ENCODE assay signal across 12 cellular contexts in genomic region chr19:38551450-38551813, GRCh38.
DNase-seq lines count a peak whose midpoint lies in the region; ATAC-seq and TF ChIP-seq lines count a peak whose summit lies in the region.
"Had no signal": no experiment of that assay in that cellular context is flagged by ENCODE, and none has a peak within 500 bp of the region (broad histone marks: within the 10 kb centered on the region; RNA-seq: fewer than 3 reads in every experiment).

No MANE protein-coding gene starts in this region.

- no peaks in the 10 kb centered on the region for H3K27me3 Mint-ChIP-seq in H9 (ENCODE audit: low read depth)
- H3K27me3 Mint-ChIP-seq in activated CD4-positive, alpha-beta memory T cell treated with anti-CD3 and anti-CD28 coated beads, Interleukin-2, amount 10 ng/mL, durations not matched to agents 7 days and 5 days: peaks cover 3% of the 10 kb centered on the region

- H3K4me3 ChIP-seq in H7 (ENCODE audit: insufficient read depth, low read depth, low read length) (no peak overlapping the region), mesenchymal stem cell (ENCODE audit: insufficient read depth in 1 of 2, low read depth in 1 of 2, low read length in 2 of 2) (no peak overlapping the region), left lung (no peak overlapping the region)

- no peak overlapping the region for H2BK120ac ChIP-seq in H9 (ENCODE audit: low read depth, low read length, poor library complexity, severe bottlenecking)
- no peak overlapping the region for H2BK120ac ChIP-seq in mesenchymal stem cell (ENCODE audit: low read depth, low read length)

- H2AK5ac ChIP-seq in H9 (ENCODE audit: insufficient read length, low read length) (no peak overlapping the region), mesenchymal stem cell (ENCODE audit: low read length, severe bottlenecking) (no peak overlapping the region)

- WGBS in H9 (ENCODE audit: extremely low coverage, insufficient read length, low lambda C conversion rate): no CpG with 5 or more reads among the region's 6 CpGs
- WGBS in mesenchymal stem cell: 81% methylated on average over 6 of the region's 6 CpGs

- peaks cover 13 to 18% (median 13%) of the 10 kb centered on the region in 3 experiments; a peak in 6 of 7 replicates for H3K36me3 Mint-ChIP-seq in H9 (ENCODE audit: insufficient read depth in 1 of 3, low read depth in 3 of 3)
- no peaks in the 10 kb centered on the region for H3K36me3 Mint-ChIP-seq in activated CD4-positive, alpha-beta memory T cell treated with anti-CD3 and anti-CD28 coated beads, Interleukin-2, amount 10 ng/mL, durations not matched to agents 7 days and 5 days (ENCODE audit: low read depth)

- H3K27ac Mint-ChIP-seq in H9: peak overlapping the region in 2 of 3 experiments; percentile 38 to 79; a peak in 4 of 7 replicates
- no peak overlapping the region for H3K27ac Mint-ChIP-seq in activated CD4-positive, alpha-beta memory T cell treated with anti-CD3 and anti-CD28 coated beads, Interleukin-2, amount 10 ng/mL, durations not matched to agents 7 days and 5 days
- H3K27ac Mint-ChIP-seq: endodermal cell had no signal

- H3K27me3 ChIP-seq in H9 (ENCODE audit: insufficient read depth, low read length): no peaks in the 10 kb centered on the region
- no peaks in the 10 kb centered on the region for H3K27me3 ChIP-seq in H7 (ENCODE audit: control insufficient read depth, insufficient read depth, low read length)
- peaks cover 10 to 24% of the 10 kb centered on the region in 2 experiments for H3K27me3 ChIP-seq in mesenchymal stem cell (ENCODE audit: control insufficient read depth in 1 of 2, insufficient read depth in 1 of 2, low read length in 2 of 2)
- no peaks in the 10 kb centered on the region for H3K27me3 ChIP-seq in left lung

- ATAC-seq in GM18511 (IDR thresholded peaks at IDR 0.05; ENCODE audit: unreplicated experiment) (peak; percentile 71), left lung (no peak)

- no peaks in the 10 kb centered on the region for H3K9me3 Mint-ChIP-seq in H9
- no peaks in the 10 kb centered on the region for H3K9me3 Mint-ChIP-seq in activated CD4-positive, alpha-beta memory T cell treated with anti-CD3 and anti-CD28 coated beads, Interleukin-2, amount 10 ng/mL, durations not matched to agents 7 days and 5 days
- H3K9me3 Mint-ChIP-seq: endodermal cell had no signal

- no peak overlapping the region for H3K56ac ChIP-seq in H9 (ENCODE audit: insufficient read length, low read depth, low read length)

- H3K4ac ChIP-seq in H9 (ENCODE audit: low read depth, low read length) (no peak overlapping the region), mesenchymal stem cell (ENCODE audit: low read depth in 1 of 2, low read length in 2 of 2) (no peak overlapping the region)

- H3K14ac ChIP-seq in H9 (ENCODE audit: insufficient read depth, low read length) (no peak overlapping the region), mesenchymal stem cell (ENCODE audit: low read length in 2 of 2) (no peak overlapping the region)

- no peak overlapping the region for H2AFZ ChIP-seq in H9 (ENCODE audit: low read length)
- H2AFZ ChIP-seq in mesenchymal stem cell (ENCODE audit: low read depth, low read length): no peak overlapping the region
- H2AFZ ChIP-seq: parathyroid adenoma had no signal

- H3K27ac ChIP-seq in H9 (ENCODE audit: insufficient read length, low read depth, low read length) (no peak overlapping the region), mesenchymal stem cell (ENCODE audit: low read length, poor library complexity, severe bottlenecking) (no peak overlapping the region), left lung (no peak overlapping the region)
- H3K27ac ChIP-seq: parathyroid adenoma had no signal

- H4K91ac ChIP-seq in H9 (ENCODE audit: insufficient read length, low read depth, low read length): no peak overlapping the region
- H4K91ac ChIP-seq in mesenchymal stem cell (ENCODE audit: low read length): no peak overlapping the region

- H3K4me1 ChIP-seq in H9 (ENCODE audit: insufficient read depth, low read length) (no peaks in the 10 kb centered on the region), mesenchymal stem cell (ENCODE audit: control insufficient read depth, insufficient read depth, low read depth, low read length) (peaks cover 2% of the 10 kb centered on the region), left lung (no peaks in the 10 kb centered on the region)
- H3K4me1 ChIP-seq: parathyroid adenoma had no signal

- H3K9me3 ChIP-seq in H9 (ENCODE audit: control insufficient read depth, low read depth, low read length) (no peaks in the 10 kb centered on the region), mesenchymal stem cell (ENCODE audit: control insufficient read depth, low read length) (no peaks in the 10 kb centered on the region), left lung (no peaks in the 10 kb centered on the region)

- H3K79me2 ChIP-seq in H9 (ENCODE audit: insufficient read depth, low read length): no peaks in the 10 kb centered on the region
- H3K79me2 ChIP-seq: parathyroid adenoma had no signal

- no peaks in the 10 kb centered on the region for H3K23me2 ChIP-seq in H9 (ENCODE audit: insufficient read length, low read depth, low read length, poor library complexity, severe bottlenecking)

- H3K23ac ChIP-seq in H9 (ENCODE audit: insufficient read length, low read depth, low read length) (no peak overlapping the region), mesenchymal stem cell (ENCODE audit: low read length in 2 of 2) (no peak overlapping the region)

- CTCF ChIA-PET in activated CD4-positive, alpha-beta memory T cell treated with anti-CD3 and anti-CD28 coated beads, Interleukin-2, amount 10 ng/mL, durations not matched to agents 7 days and 5 days (lab: Charles Lee): interaction anchor here (0.7 to 1.4 kb wide), 3 partner anchors 36 to 149 kb away, joined by 3 to 4 read pairs (median 4); partner anchors contain the start of gene FAM98C

- no peak overlapping the region for H3K4me2 ChIP-seq in H9 (ENCODE audit: insufficient read depth, insufficient read length, low read length)
- no peak overlapping the region for H3K4me2 ChIP-seq in mesenchymal stem cell (ENCODE audit: low read length, poor library complexity, severe bottlenecking)

- H2BK20ac ChIP-seq in H9 (ENCODE audit: low read depth, low read length, poor library complexity, severe bottlenecking): no peak overlapping the region

- no peaks in the 10 kb centered on the region for H4K20me1 ChIP-seq in H9 (ENCODE audit: control insufficient read depth, insufficient read depth, insufficient read length)

- H3K79me1 ChIP-seq in H9 (ENCODE audit: insufficient read depth, low read depth, low read length, poor library complexity, severe bottlenecking) (no peaks in the 10 kb centered on the region), mesenchymal stem cell (replicated peaks; ENCODE audit: low read length, poor library complexity, severe bottlenecking) (no peaks in the 10 kb centered on the region)

- intact Hi-C loops in left lung (cut with DNase I): no loop called here

- H3K4me3 Mint-ChIP-seq in H9: no peak overlapping the region
- H3K4me3 Mint-ChIP-seq in activated CD4-positive, alpha-beta memory T cell treated with anti-CD3 and anti-CD28 coated beads, Interleukin-2, amount 10 ng/mL, durations not matched to agents 7 days and 5 days: no peak overlapping the region
- H3K4me3 Mint-ChIP-seq: endodermal cell had no signal

- TF ChIP-seq CTCF in H9 (conservative IDR thresholded peaks at IDR 0.05) (no peak), left lung (IDR thresholded peaks at IDR 0.05) (no peak)

- H2BK15ac ChIP-seq in H9 (ENCODE audit: low read depth, low read length) (no peak overlapping the region), mesenchymal stem cell (ENCODE audit: low read depth, poor library complexity, severe bottlenecking) (no peak overlapping the region)

- H2BK12ac ChIP-seq in H9 (ENCODE audit: insufficient read length, low read depth, low read length) (no peak overlapping the region), mesenchymal stem cell (ENCODE audit: low read length in 2 of 2) (no peak overlapping the region)

- no peak overlapping the region for H4K5ac ChIP-seq in H9 (ENCODE audit: insufficient read length, low read depth, low read length)

- no peak for DNase-seq in H9
- peak; percentile 41 for DNase-seq in activated CD4-positive, alpha-beta memory T cell treated with anti-CD3 and anti-CD28 coated beads, Interleukin-2, amount 10 ng/mL, durations not matched to agents 7 days and 5 days
- peak; percentile 44 for DNase-seq in stimulated activated CD4-positive, alpha-beta T cell treated with anti-CD3 and anti-CD28 coated beads, Interleukin-4, amount 100 ng/mL, for 1 hour
- DNase-seq in H7: no peak
- no peak for DNase-seq in NCI-H1930 (lab: John Stamatoyannopoulos, UW)
- DNase-seq in mesenchymal stem cell: no peak
- DNase-seq in left lung: no peak
- DNase-seq: endodermal cell, NCI-H187, SHP77 had no signal

- H3K9ac ChIP-seq in H9 (ENCODE audit: extremely low read depth, insufficient read length, low read length) (no peak overlapping the region), mesenchymal stem cell (ENCODE audit: low read length) (no peak overlapping the region)
- H3K9ac ChIP-seq: parathyroid adenoma had no signal

- no peak overlapping the region for H3T11ph ChIP-seq in H9 (ENCODE audit: low read length)

- POLR2A ChIA-PET in activated CD4-positive, alpha-beta memory T cell treated with anti-CD3 and anti-CD28 coated beads, Interleukin-2, amount 10 ng/mL, durations not matched to agents 7 days and 5 days (lab: Charles Lee): interaction anchor here (1.2 kb wide), 1 partner anchor 77 kb away, joined by 3 read pairs; no protein-coding TSS in a partner anchor

- H3K18ac ChIP-seq in H9 (ENCODE audit: insufficient read length, low read depth, low read length): no peak overlapping the region
- no peak overlapping the region for H3K18ac ChIP-seq in mesenchymal stem cell (ENCODE audit: low read depth in 1 of 2, low read length in 2 of 2)

- H3K4me1 Mint-ChIP-seq in H9: peaks cover 4 to 6% of the 10 kb centered on the region in 2 experiments
- H3K4me1 Mint-ChIP-seq in activated CD4-positive, alpha-beta memory T cell treated with anti-CD3 and anti-CD28 coated beads, Interleukin-2, amount 10 ng/mL, durations not matched to agents 7 days and 5 days: peaks cover 33% of the 10 kb centered on the region
- H3K4me1 Mint-ChIP-seq: endodermal cell had no signal

- no peak overlapping the region for H2BK5ac ChIP-seq in H9 (ENCODE audit: insufficient read length, low read length)
- no peak overlapping the region for H2BK5ac ChIP-seq in mesenchymal stem cell (ENCODE audit: low read depth, low read length, poor library complexity, severe bottlenecking)

- H4K8ac ChIP-seq in H9 (replicated peaks; ENCODE audit: insufficient read length, low read depth, low read length) (no peak overlapping the region), mesenchymal stem cell (ENCODE audit: low read length) (no peak overlapping the region)

- H3K36me3 ChIP-seq in H7 (replicated peaks; ENCODE audit: control insufficient read depth, insufficient read depth, low read length) (no peaks in the 10 kb centered on the region; the same call in 1 of the 2 replicates), mesenchymal stem cell (ENCODE audit: control insufficient read depth in 1 of 2, insufficient read depth in 2 of 2, low read depth in 1 of 2, low read length in 2 of 2) (no peaks in the 10 kb centered on the region), left lung (no peaks in the 10 kb centered on the region)

Comparison
In these comparisons a context has a peak if more than half of its experiments do, and no peak if none do; other contexts are left out.
1. DNase-seq: peak in activated CD4-positive, alpha-beta memory T cell treated with anti-CD3 and anti-CD28 coated beads, Interleukin-2, amount 10 ng/mL, durations not matched to agents 7 days and 5 days (single experiment) and stimulated activated CD4-positive, alpha-beta T cell treated with anti-CD3 and anti-CD28 coated beads, Interleukin-4, amount 100 ng/mL, for 1 hour (single experiment); none in H9 (single experiment), H7 (single experiment), NCI-H1930 (0 of 2), mesenchymal stem cell (single experiment) and left lung (0 of 2).